Comparison of ENCODE assay signal across 8 cellular contexts in the genomic region with DNA sequence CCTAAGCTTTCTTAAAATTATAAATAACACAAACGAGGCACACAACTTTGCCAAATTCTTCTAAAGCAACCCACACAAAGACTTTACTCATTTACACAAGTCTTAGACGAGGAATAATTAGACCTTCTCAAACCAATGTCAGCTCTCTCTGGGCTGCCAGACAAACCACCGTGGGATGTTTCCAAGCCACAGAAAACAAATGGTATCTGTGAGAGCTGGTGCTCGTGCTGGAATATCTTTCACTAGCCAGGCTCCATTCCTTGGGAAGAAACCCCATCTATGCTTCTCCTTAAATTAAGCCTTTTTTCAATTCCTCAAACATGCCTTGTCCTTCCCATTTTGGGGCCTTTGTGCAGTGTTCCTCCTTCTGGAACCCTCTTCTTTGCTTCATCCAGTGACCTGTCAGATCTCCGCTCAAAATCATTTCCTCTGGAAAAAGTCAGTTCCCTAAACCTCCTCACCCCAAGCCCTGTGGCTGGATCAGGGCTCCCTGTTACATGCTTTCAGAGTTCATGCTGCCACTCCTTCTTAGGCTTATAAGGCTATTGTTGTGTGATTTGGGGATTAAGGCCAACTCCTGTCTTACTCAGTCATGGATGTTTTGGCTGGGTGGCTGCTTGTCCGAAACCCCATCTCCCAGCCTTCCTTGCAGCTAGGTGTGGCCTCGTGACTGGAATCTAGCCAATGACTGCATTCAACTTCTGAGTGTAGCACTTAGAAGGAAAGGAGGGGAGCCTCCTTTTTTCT.
DNase-seq lines count a peak whose midpoint lies in the region; ATAC-seq lines count a peak whose summit lies in the region.

No MANE protein-coding gene starts in this region.

- no peaks in the 10 kb centered on the region for H3K36me3 Mint-ChIP-seq in activated T-cell treated with anti-CD3 and anti-CD28 coated beads, Interleukin-2, amount 50 U/mL, for 24 hours (ENCODE audit: low read depth)

- DNase-seq in activated T-cell treated with anti-CD3 and anti-CD28 coated beads, Interleukin-2, amount 50 U/mL, for 24 hours = no peak
- no peak for DNase-seq in activated T-cell treated with anti-CD3 and anti-CD28 coated beads for 4 hours
- peak; percentile 14 for DNase-seq in UCSD-AML1 (lab: John Stamatoyannopoulos, UW; ENCODE audit: unreplicated experiment)
- peak; percentile 91 for DNase-seq in foreskin melanocyte
- DNase-seq in substantia nigra (lab: John Stamatoyannopoulos, UW) = peak in 10 of 49 donors; percentile 4 to 41 (median 12)
- DNase-seq in NCI-H1105 (lab: John Stamatoyannopoulos, UW) = no peak
- DNase-seq in NCI-H2081 treated with DMSO at 0.1 percent for 48 hours (lab: John Stamatoyannopoulos, UW) = no peak

- H3K27ac Mint-ChIP-seq in activated T-cell treated with anti-CD3 and anti-CD28 coated beads, Interleukin-2, amount 50 U/mL, for 24 hours = peak overlapping the region; percentile 53

- no peak for ATAC-seq in GM18520 (IDR thresholded peaks at IDR 0.05; ENCODE audit: unreplicated experiment)

- H3K4me1 Mint-ChIP-seq in activated T-cell treated with anti-CD3 and anti-CD28 coated beads, Interleukin-2, amount 50 U/mL, for 24 hours (ENCODE audit: low read depth) = peaks cover 34% of the 10 kb centered on the region

- no peaks in the 10 kb centered on the region for H3K9me3 Mint-ChIP-seq in activated T-cell treated with anti-CD3 and anti-CD28 coated beads, Interleukin-2, amount 50 U/mL, for 24 hours

- peak overlapping the region; percentile 62 for H3K27ac ChIP-seq in substantia nigra (ENCODE audit: low read depth, low read length, poor library complexity, severe bottlenecking)

- peak overlapping the region; percentile 18 for H3K4me3 Mint-ChIP-seq in activated T-cell treated with anti-CD3 and anti-CD28 coated beads, Interleukin-2, amount 50 U/mL, for 24 hours

- peaks cover 62% of the 10 kb centered on the region for H3K27me3 Mint-ChIP-seq in activated T-cell treated with anti-CD3 and anti-CD28 coated beads, Interleukin-2, amount 50 U/mL, for 24 hours

Comparison
In these comparisons a context has a peak if more than half of its experiments do, and no peak if none do; other contexts are left out.
1. DNase-seq: peak in UCSD-AML1 (single experiment) and foreskin melanocyte (single experiment); none in activated T-cell treated with anti-CD3 and anti-CD28 coated beads, Interleukin-2, amount 50 U/mL, for 24 hours (single experiment), activated T-cell treated with anti-CD3 and anti-CD28 coated beads for 4 hours (single experiment), NCI-H1105 (single experiment) and NCI-H2081 treated with DMSO at 0.1 percent for 48 hours (single experiment).